ENCODE assay signal across 1 cellular context in genomic region chr1:156601122-156601830, GRCh38.
TF ChIP-seq lines count a peak whose summit lies in the region.

GPATCH4 (minus strand) TSS chr1:156601479.

TF ChIP-seq in WTC11, 78 proteins besides CTCF, POLR2A, EP300 and RAD21 (continued from another document):
- TF ChIP-seq USF2 (CRISPR knock-in tag; IDR thresholded peaks at IDR 0.05) (peak; percentile 25; the same call in 1 of the 2 replicates), NFYB (CRISPR knock-in tag; conservative IDR thresholded peaks at IDR 0.05; ENCODE audit: low read depth) (no peak), NFE2L1 (CRISPR knock-in tag; IDR thresholded peaks at IDR 0.05) (0 out of 2 replicates have a peak, but pooled peaks have one; percentile 25), NR3C1 (CRISPR knock-in tag; conservative IDR thresholded peaks at IDR 0.05; ENCODE audit: low read depth) (no peak), ZNF671 (CRISPR knock-in tag; IDR thresholded peaks at IDR 0.05) (no peak), TCF7 (CRISPR knock-in tag; IDR thresholded peaks at IDR 0.05; ENCODE audit: low read depth) (no peak), CREM (CRISPR knock-in tag; IDR thresholded peaks at IDR 0.05) (no peak), ETV6 (CRISPR knock-in tag; IDR thresholded peaks at IDR 0.05) (peak; percentile 88), SOX15 (CRISPR knock-in tag; IDR thresholded peaks at IDR 0.05) (no peak), ESRRA (CRISPR knock-in tag; IDR thresholded peaks at IDR 0.05; ENCODE audit: borderline replicate concordance) (peak; percentile 68; the same call in 1 of the 2 replicates), JUN (CRISPR knock-in tag; IDR thresholded peaks at IDR 0.05) (no peak), ELF4 (CRISPR knock-in tag; IDR thresholded peaks at IDR 0.05; ENCODE audit: low read depth) (no peak), USF1 (CRISPR knock-in tag; IDR thresholded peaks at IDR 0.05) (peak; percentile 52; the same call in 1 of the 2 replicates), KAT7 (CRISPR knock-in tag; IDR thresholded peaks at IDR 0.05; ENCODE audit: borderline replicate concordance) (peak; percentile 90; the same call in 1 of the 2 replicates), SMAD4 (CRISPR knock-in tag; IDR thresholded peaks at IDR 0.05) (no peak), E2F1 (CRISPR knock-in tag; IDR thresholded peaks at IDR 0.05) (0 out of 2 replicates have a peak, but pooled peaks have one; percentile 35), OVOL2 (CRISPR knock-in tag; IDR thresholded peaks at IDR 0.05; ENCODE audit: borderline replicate concordance) (no peak), RELA (CRISPR knock-in tag; IDR thresholded peaks at IDR 0.05; ENCODE audit: borderline replicate concordance) (no peak), ZNF219 (CRISPR knock-in tag; IDR thresholded peaks at IDR 0.05; ENCODE audit: borderline replicate concordance) (no peak), HMGA2 (CRISPR knock-in tag; IDR thresholded peaks at IDR 0.05) (no peak), ZBTB21 (CRISPR knock-in tag; IDR thresholded peaks at IDR 0.05; ENCODE audit: borderline replicate concordance) (no peak), SP1 (CRISPR knock-in tag; conservative IDR thresholded peaks at IDR 0.05) (no peak), ERG (CRISPR knock-in tag; IDR thresholded peaks at IDR 0.05) (no peak), PRRX2 (CRISPR knock-in tag; IDR thresholded peaks at IDR 0.05) (no peak), ZNF425 (CRISPR knock-in tag; conservative IDR thresholded peaks at IDR 0.05) (no peak), ZBTB43 (CRISPR knock-in tag; IDR thresholded peaks at IDR 0.05) (peak; percentile 28; the same call in 1 of the 2 replicates), ZNF396 (CRISPR knock-in tag; IDR thresholded peaks at IDR 0.05; ENCODE audit: borderline replicate concordance) (no peak), PRDM15 (CRISPR knock-in tag; IDR thresholded peaks at IDR 0.05) (no peak), E2F4 (CRISPR knock-in tag; IDR thresholded peaks at IDR 0.05; ENCODE audit: borderline replicate concordance, low read depth) (no peak), TP53 (CRISPR knock-in tag; IDR thresholded peaks at IDR 0.05) (no peak), PREB (CRISPR knock-in tag; IDR thresholded peaks at IDR 0.05; ENCODE audit: borderline replicate concordance) (no peak), IRF1 (CRISPR knock-in tag; IDR thresholded peaks at IDR 0.05) (no peak), HMGXB4 (CRISPR knock-in tag; IDR thresholded peaks at IDR 0.05) (no peak; the same call in 1 of the 2 replicates), CDX4 (CRISPR knock-in tag; IDR thresholded peaks at IDR 0.05; ENCODE audit: borderline replicate concordance) (no peak), FOXJ3 (CRISPR knock-in tag; IDR thresholded peaks at IDR 0.05; ENCODE audit: borderline replicate concordance) (no peak), FOXK1 (CRISPR knock-in tag; IDR thresholded peaks at IDR 0.05) (no peak), NFATC4 (CRISPR knock-in tag; IDR thresholded peaks at IDR 0.05) (no peak)
